9 cellular contexts compared by ENCODE assay signal in the genomic region with DNA sequence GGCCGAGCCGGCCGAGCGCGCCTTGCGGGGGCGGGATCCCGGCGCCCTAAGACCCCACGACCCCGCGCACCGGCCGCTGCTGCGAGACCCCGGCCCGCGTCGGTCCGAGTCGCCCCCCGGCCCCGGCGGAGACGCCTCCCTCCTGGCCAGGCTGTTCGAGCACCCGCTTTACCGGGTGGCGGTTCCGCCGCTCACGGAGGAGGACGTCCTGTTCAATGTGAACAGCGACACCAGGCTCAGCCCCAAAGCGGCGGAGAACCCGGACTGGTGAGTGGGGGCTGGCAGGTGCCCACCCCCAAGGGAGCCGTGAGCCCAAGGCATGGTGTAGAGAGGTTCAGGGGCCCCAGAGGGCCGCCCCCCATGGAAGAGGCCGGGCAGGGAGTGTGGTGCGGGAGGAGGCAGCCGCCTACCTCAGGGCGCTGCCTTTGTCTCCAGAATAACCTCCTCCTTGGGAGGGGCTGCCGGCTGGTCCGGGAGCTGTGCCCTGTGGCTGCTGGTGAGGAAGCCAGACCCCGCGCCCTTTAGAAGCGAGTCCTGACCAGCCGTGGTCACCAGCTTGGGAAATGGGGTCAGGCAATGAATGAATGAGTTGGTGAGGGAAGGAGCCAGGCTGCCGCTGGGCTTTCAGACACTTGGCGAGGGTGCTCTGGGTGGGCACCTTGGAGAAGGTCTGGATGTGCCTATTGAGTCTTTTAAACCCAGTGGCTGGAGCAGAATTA. TPM values are rescaled to one million over a fixed set of nuclear protein-coding genes. Genes with fewer than 3 reads are reported as not detected.
DNase-seq lines count a peak whose midpoint lies in the region; ATAC-seq, FAIRE-seq and TF ChIP-seq lines count a peak whose summit lies in the region.
"Had no signal": no experiment of that assay in that cellular context is flagged by ENCODE, and none has a peak within 500 bp of the region (broad histone marks: within the 10 kb centered on the region; RNA-seq: fewer than 3 reads in every experiment).

No MANE protein-coding gene starts in this region.

- peaks cover 3 to 5% (median 4%) of the 10 kb centered on the region in 4 donors for H3K4me1 Mint-ChIP-seq in CD4-positive, alpha-beta memory T cell

- H3K4me3 Mint-ChIP-seq in CD4-positive, alpha-beta memory T cell = peak overlapping the region in 7 of 8 donors; percentile 15 to 55 (median 36)

- H3K9ac ChIP-seq in PC-3 (ENCODE audit: low read length) = peak overlapping the region; percentile 36

- peaks cover 6% of the 10 kb centered on the region for H3K4me1 ChIP-seq in CD4-positive, alpha-beta memory T cell (ENCODE audit: insufficient read depth, low read length)
- H3K4me1 ChIP-seq in PC-3 (ENCODE audit: insufficient read depth, low read length) (peaks cover 16% of the 10 kb centered on the region), pancreas (peaks cover 0 to 5% (median 0%) of the 10 kb centered on the region in 3 donors)

- H3F3A ChIP-seq in PC-3 (ENCODE audit: low read length, unreplicated experiment) = no peaks in the 10 kb centered on the region

- H3K79me2 ChIP-seq in PC-3 (ENCODE audit: low read length) = peaks cover 34% of the 10 kb centered on the region

- no peaks in the 10 kb centered on the region for H3K36me3 ChIP-seq in CD4-positive, alpha-beta memory T cell (ENCODE audit: insufficient read depth, low read length)
- peaks cover 11% of the 10 kb centered on the region for H3K36me3 ChIP-seq in PC-3 (ENCODE audit: low read depth, low read length)
- H3K36me3 ChIP-seq in pancreas = peaks cover 0 to 12% (median 0%) of the 10 kb centered on the region in 3 donors

- TSS peak; percentile 32 for BruUV-seq in PC-3 (replicated peaks; lab: Mats Ljungman, UMichigan)

- H3K9me2 ChIP-seq in PC-3 (replicated peaks; ENCODE audit: low read length) = no peaks in the 10 kb centered on the region

- no peaks in the 10 kb centered on the region for H3K36me3 Mint-ChIP-seq in CD4-positive, alpha-beta memory T cell

- TF ChIP-seq CTCF in PC-3 (conservative IDR thresholded peaks at IDR 0.05; ENCODE audit: low read depth, low read length) (0 out of 2 replicates have a peak, but pooled peaks have one; percentile 14), fibroblast of the aortic adventitia (IDR thresholded peaks at IDR 0.05; ENCODE audit: insufficient read depth, low read length) (no peak), pancreas (IDR thresholded peaks at IDR 0.05) (no peak)

- no peak overlapping the region for H3K4me3 ChIP-seq in CD4-positive, alpha-beta memory T cell (ENCODE audit: low read length in 2 of 2)
- H3K4me3 ChIP-seq in PC-3 (ENCODE audit: low read length) = peak overlapping the region; percentile 72
- peak overlapping the region; percentile 91 for H3K4me3 ChIP-seq in fibroblast of the aortic adventitia (ENCODE audit: low read depth, low read length)
- peak overlapping the region; percentile 49 to 77 (median 58) for H3K4me3 ChIP-seq in pancreas

- no peak for DNase-seq in CD4-positive, alpha-beta memory T cell
- DNase-seq in PC-3 (no peak), fibroblast of the aortic adventitia (ENCODE audit: low read depth) (peak; percentile 15), pancreas (peak in 3 of 6 donors; percentile 30 to 86 (median 71)), HUDEP-2 (lab: John Stamatoyannopoulos, UW; ENCODE audit: unreplicated experiment in 76 of 76) (no peak)

- H3K9me3 Mint-ChIP-seq in CD4-positive, alpha-beta memory T cell = no peaks in the 10 kb centered on the region

- no peak overlapping the region for H3K27ac ChIP-seq in CD4-positive, alpha-beta memory T cell (ENCODE audit: low read depth, low read length)
- H3K27ac ChIP-seq in PC-3 (ENCODE audit: low read length) (no peak overlapping the region), pancreas (peak overlapping the region in 1 of 4 donors; percentile 71)
- H3K27ac ChIP-seq: epithelial cell of prostate had no signal

- H3K27me3 ChIP-seq in CD4-positive, alpha-beta memory T cell (ENCODE audit: insufficient read depth, low read length) = peaks cover 6% of the 10 kb centered on the region
- H3K27me3 ChIP-seq in PC-3 (ENCODE audit: low read length) (no peaks in the 10 kb centered on the region), pancreas (no peaks in the 10 kb centered on the region)

- H4K20me1 ChIP-seq in PC-3 (ENCODE audit: low read length) = peaks cover 25% of the 10 kb centered on the region

- CTCF ChIA-PET in CD4-positive, alpha-beta memory T cell (lab: Charles Lee; ENCODE audit: partially characterized antibody) = no interaction called here
- CTCF ChIA-PET in PC-3 (lab: Charles Lee) = no interaction called here

- peak overlapping the region; percentile 60; the same call in 1 of the 2 replicates for H2AFZ ChIP-seq in PC-3 (ENCODE audit: low read length)

- no peaks in the 10 kb centered on the region for H3K9me3 ChIP-seq in CD4-positive, alpha-beta memory T cell (ENCODE audit: control insufficient read depth in 1 of 2, low read length in 2 of 2)
- H3K9me3 ChIP-seq in PC-3 (ENCODE audit: low read length) = no peaks in the 10 kb centered on the region
- no peaks in the 10 kb centered on the region for H3K9me3 ChIP-seq in pancreas

- peak overlapping the region; percentile 78 for H3K4me2 ChIP-seq in PC-3 (ENCODE audit: low read length)

- intact Hi-C loops in CD4-positive, alpha-beta memory T cell (cut with micrococcal nuclease) = no loop called here
- intact Hi-C loops in PC-3 (cut with micrococcal nuclease) = no loop called here
- intact Hi-C loops in pancreas (cut with DNase I) = no loop called here

- H3K27ac Mint-ChIP-seq in CD4-positive, alpha-beta memory T cell = peak overlapping the region in 1 of 7 donors; percentile 30

- POLR2A ChIA-PET in CD4-positive, alpha-beta memory T cell (lab: Charles Lee; ENCODE audit: partially characterized antibody) = no interaction called here
- POLR2A ChIA-PET in PC-3 (lab: Charles Lee; ENCODE audit: unreplicated experiment) = interaction anchor here (0.5 kb wide), 1 partner anchor 45 kb away, joined by 3 read pairs; no protein-coding TSS in a partner anchor

- ATAC-seq in PC-3 (no peak), pancreas (peak in 1 of 4 donors; percentile 4), GM21576 (IDR thresholded peaks at IDR 0.05; ENCODE audit: unreplicated experiment) (no peak), GM19328 (IDR thresholded peaks at IDR 0.05; ENCODE audit: unreplicated experiment) (no peak), GM18520 (IDR thresholded peaks at IDR 0.05; ENCODE audit: unreplicated experiment) (no peak)

- 2 to 4% methylated on average over 37 to 51 of the region's 51 CpGs for WGBS in pancreas, 2 donors

- FAIRE-seq in pancreas (lab: Jason Lieb, UNC) = no peak

- H3K27me3 Mint-ChIP-seq in CD4-positive, alpha-beta memory T cell = peaks cover 34 to 41% of the 10 kb centered on the region in 2 donors

RNA-seq across cellular contexts. Expression of gene FAM20C, which starts 1.3 kb away (rescaled TPM):
- total RNA-seq in CD4-positive, alpha-beta memory T cell = 1 to 10 TPM; 4.7 to 7.8 TPM
- polyA plus RNA-seq in CD4-positive, alpha-beta memory T cell = not detected
- total RNA-seq in PC-3 (2014; rRNA removed) (87.9 and 119 TPM in 2 replicates), fibroblast of the aortic adventitia (ENCODE audit: low replicate concordance) (18.2 and 55.5 TPM in 2 replicates), pancreas (10 to 100 TPM in 3 of 6 donors, 1 to 10 TPM in 3; 8.9 to 43.1 (median 11.2) TPM)
- polyA plus RNA-seq in pancreas = 10 to 100 TPM; 14.2 to 16.9 TPM

Comparison
In these comparisons a context has a peak if more than half of its experiments do, and no peak if none do; other contexts are left out.
1. H3K4me3 ChIP-seq: peak in PC-3 (single experiment), fibroblast of the aortic adventitia (single experiment) and pancreas (4 of 4); none in CD4-positive, alpha-beta memory T cell (0 of 2).